Comparison of ENCODE assay signal across 1 cellular context in genomic region chr1:75736016-75736415, GRCh38.
TF ChIP-seq lines count a peak whose summit lies in the region.

No MANE protein-coding gene starts in this region.

TF ChIP-seq in H1, 55 proteins besides CTCF, POLR2A, EP300 and RAD21:
- TF ChIP-seq BCL11A (IDR thresholded peaks at IDR 0.05; ENCODE audit: low read depth in 2 of 2, low read length in 2 of 2), result no peak
- no peak for TF ChIP-seq HDAC2 (IDR thresholded peaks at IDR 0.05; ENCODE audit: borderline replicate concordance in 1 of 2, low read depth in 2 of 2, low read length in 2 of 2)
- no peak for TF ChIP-seq JUN (IDR thresholded peaks at IDR 0.05; ENCODE audit: low read depth, low read length)
- no peak for TF ChIP-seq JUND (IDR thresholded peaks at IDR 0.05; ENCODE audit: low read length)
- TF ChIP-seq YY1 (IDR thresholded peaks at IDR 0.05; ENCODE audit: low read depth, low read length), result no peak
- TF ChIP-seq CHD2 (IDR thresholded peaks at IDR 0.05; ENCODE audit: low read length), result no peak
- no peak for TF ChIP-seq KDM5A (IDR thresholded peaks at IDR 0.05; ENCODE audit: low read length)
- no peak for TF ChIP-seq ASH2L (IDR thresholded peaks at IDR 0.05; ENCODE audit: low read length)
- no peak for TF ChIP-seq CHD7 (IDR thresholded peaks at IDR 0.05; ENCODE audit: insufficient replicate concordance, low read length)
- TF ChIP-seq ZNF274 (IDR thresholded peaks at IDR 0.05; ENCODE audit: borderline replicate concordance, extremely low read depth, low read length), result no peak
- TF ChIP-seq SP2 (IDR thresholded peaks at IDR 0.05; ENCODE audit: low read length), result no peak
- no peak for TF ChIP-seq ATF3 (IDR thresholded peaks at IDR 0.05; ENCODE audit: insufficient read depth, low read depth, low read length)
- TF ChIP-seq TBP (IDR thresholded peaks at IDR 0.05; ENCODE audit: low read depth, low read length), result no peak
- TF ChIP-seq GTF2F1 (IDR thresholded peaks at IDR 0.05; ENCODE audit: borderline replicate concordance, low read depth, low read length), result no peak
- TF ChIP-seq USF2 (IDR thresholded peaks at IDR 0.05; ENCODE audit: low read length), result no peak
- no peak for TF ChIP-seq SP4 (IDR thresholded peaks at IDR 0.05; ENCODE audit: low read length)
- TF ChIP-seq NRF1 (IDR thresholded peaks at IDR 0.05; ENCODE audit: low read depth, low read length), result no peak
- TF ChIP-seq NANOG (IDR thresholded peaks at IDR 0.05; ENCODE audit: insufficient read depth, low read depth, low read length, poor library complexity, severe bottlenecking), result no peak
TF ChIP-seq in H1: peak in this region for 0.
